ENCODE assay signal across 16 cellular contexts in the genomic region with DNA sequence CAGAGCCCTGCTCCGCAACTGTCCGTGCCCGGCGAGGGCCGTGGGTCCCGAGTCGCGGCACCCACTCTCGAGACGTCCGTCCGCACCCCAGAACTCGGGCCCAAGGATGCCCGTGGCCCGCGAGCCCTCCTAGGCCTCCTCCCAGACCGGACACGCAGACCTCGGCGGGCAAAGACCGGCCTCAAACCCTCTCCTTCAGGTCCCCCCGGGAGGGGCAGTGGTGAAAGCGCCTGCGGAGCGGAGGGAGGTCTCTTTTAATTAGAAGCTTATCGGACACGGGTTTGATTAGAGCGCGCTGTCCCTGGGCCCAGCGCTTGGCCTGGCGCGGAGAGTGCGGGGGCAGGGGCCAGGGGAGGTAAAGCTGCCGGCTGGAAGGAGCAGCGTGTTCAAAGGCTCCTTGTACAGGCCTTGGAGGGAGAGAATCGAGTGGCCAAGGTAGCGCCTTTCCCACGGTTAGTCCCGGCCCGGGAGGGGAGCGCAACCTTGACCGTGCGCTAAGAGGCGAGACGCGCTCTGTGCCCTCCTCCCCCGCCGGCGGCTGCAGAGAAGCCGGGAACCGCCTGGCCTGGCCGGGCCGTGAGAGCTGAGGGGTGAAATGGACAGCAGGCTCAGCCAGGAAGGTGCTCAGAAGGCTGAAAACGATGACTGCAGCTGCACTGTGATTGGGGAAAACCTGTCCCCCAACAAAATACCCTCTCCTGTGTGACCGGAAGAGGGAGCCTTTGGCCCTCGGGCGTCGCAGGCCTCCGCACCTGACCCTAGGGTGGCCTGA. TPM values are rescaled to one million over a fixed set of nuclear protein-coding genes. Genes with fewer than 3 reads are reported as not detected.
DNase-seq lines count a peak whose midpoint lies in the region; ATAC-seq and TF ChIP-seq lines count a peak whose summit lies in the region.
"Had no signal": no experiment of that assay in that cellular context is flagged by ENCODE, and none has a peak within 500 bp of the region (broad histone marks: within the 10 kb centered on the region; RNA-seq: fewer than 3 reads in every experiment).

No MANE protein-coding gene starts in this region.

- peak; percentile 13 for DNase-seq in activated CD4-positive, alpha-beta T cell treated with anti-CD3 and anti-CD28 coated beads for 36 hours
- no peak for DNase-seq in activated CD4-positive, alpha-beta T cell treated with anti-CD3 and anti-CD28 coated beads, Interleukin-2, amount 50 U/mL, for 1 hour
- DNase-seq in islet precursor cell = peak; percentile 67
- DNase-seq in testis = peak; percentile 92
- no peak for DNase-seq in DMS79 treated with DMSO at 0.1 percent for 48 hours (lab: John Stamatoyannopoulos, UW)
- no peak for DNase-seq in prostate gland (ENCODE audit: low spot score)
- no peak for DNase-seq in lower leg skin (ENCODE audit: low spot score in 2 of 2)
- DNase-seq: activated CD8-positive, alpha-beta memory T cell treated with anti-CD3 and anti-CD28 coated beads for 24 hours; DMS79; immature natural killer cell; NCI-H1436 treated with DMSO at 0.1 percent for 48 hours; stimulated activated CD4-positive, alpha-beta T cell treated with anti-CD3 and anti-CD28 coated beads, Interleukin-2, amount 100 ng/mL, for 24 hours; stimulated activated naive CD4-positive, alpha-beta T cell treated with Interleukin-2 at 50 U/mL for 16 hours had no signal

- H3K9me3 ChIP-seq in testis (no peaks in the 10 kb centered on the region), prostate gland (no peaks in the 10 kb centered on the region)
- H3K9me3 ChIP-seq: A549 had no signal

- no peaks in the 10 kb centered on the region for H3K36me3 Mint-ChIP-seq in activated CD4-positive, alpha-beta T cell treated with anti-CD3 and anti-CD28 coated beads for 36 hours (ENCODE audit: low read depth)
- no peaks in the 10 kb centered on the region for H3K36me3 Mint-ChIP-seq in brain
- H3K36me3 Mint-ChIP-seq: immature natural killer cell had no signal

- POLR2A ChIA-PET in activated CD4-positive, alpha-beta T cell treated with anti-CD3 and anti-CD28 coated beads for 36 hours (lab: Charles Lee) = no interaction called here

- no peak overlapping the region for H3K27ac Mint-ChIP-seq in activated CD4-positive, alpha-beta T cell treated with anti-CD3 and anti-CD28 coated beads for 36 hours
- H3K27ac Mint-ChIP-seq in brain = peak overlapping the region in 1 of 5 experiments; percentile 54
- H3K27ac Mint-ChIP-seq: immature natural killer cell had no signal

- no peaks in the 10 kb centered on the region for H3K9me3 Mint-ChIP-seq in activated CD4-positive, alpha-beta T cell treated with anti-CD3 and anti-CD28 coated beads for 36 hours (ENCODE audit: low read depth)
- H3K9me3 Mint-ChIP-seq in brain = peaks cover 5 to 33% (median 14%) of the 10 kb centered on the region in 5 experiments

- TF ChIP-seq CTCF in brain (conservative IDR thresholded peaks at IDR 0.05) (peak in 1 of 2 experiments; percentile 20), testis (IDR thresholded peaks at IDR 0.05) (peak in 1 of 3 experiments; percentile 1), prostate gland (IDR thresholded peaks at IDR 0.05) (no peak), lower leg skin (IDR thresholded peaks at IDR 0.05) (no peak)

- intact Hi-C loops in activated CD4-positive, alpha-beta T cell treated with anti-CD3 and anti-CD28 coated beads for 36 hours (cut with DNase I, micrococcal nuclease) = loop anchor here (10.0 kb wide), 1 partner anchor 364 kb away; a partner anchor contains a TSS
- intact Hi-C loops in testis (cut with DNase I; ENCODE audit: low total_unique reads) = no loop called here
- intact Hi-C loops in prostate gland (cut with DNase I) = no loop called here
- intact Hi-C loops in lower leg skin (cut with DNase I; ENCODE audit: low total_unique reads) = no loop called here

- peak overlapping the region; percentile 81 to 91 for H3K27ac ChIP-seq in testis
- H3K27ac ChIP-seq in prostate gland = no peak overlapping the region
- H3K27ac ChIP-seq: A549 had no signal

- TF ChIP-seq POLR2A in testis (IDR thresholded peaks at IDR 0.05) (no peak), prostate gland (IDR thresholded peaks at IDR 0.05) (no peak), lower leg skin (IDR thresholded peaks at IDR 0.05) (no peak)

- peaks cover 7% of the 10 kb centered on the region for H3K4me1 ChIP-seq in testis
- H3K4me1 ChIP-seq in prostate gland (replicated peaks) = no peaks in the 10 kb centered on the region

- no peak for ATAC-seq in activated CD4-positive, alpha-beta T cell treated with anti-CD3 and anti-CD28 coated beads for 36 hours
- ATAC-seq: A549 had no signal

- H3K27me3 ChIP-seq in testis (no peaks in the 10 kb centered on the region), prostate gland (replicated peaks; ENCODE audit: insufficient read depth) (peaks cover 54% of the 10 kb centered on the region)

- no peaks in the 10 kb centered on the region for H3K36me3 ChIP-seq in testis (ENCODE audit: low read depth, missing control alignments)
- H3K36me3 ChIP-seq in prostate gland = no peaks in the 10 kb centered on the region

- H3K4me3 Mint-ChIP-seq in activated CD4-positive, alpha-beta T cell treated with anti-CD3 and anti-CD28 coated beads for 36 hours = no peak overlapping the region
- peak overlapping the region in 3 of 5 experiments; percentile 56 to 66 (median 65) for H3K4me3 Mint-ChIP-seq in brain
- H3K4me3 Mint-ChIP-seq: immature natural killer cell had no signal

- peaks cover 20% of the 10 kb centered on the region for H3K4me1 Mint-ChIP-seq in activated CD4-positive, alpha-beta T cell treated with anti-CD3 and anti-CD28 coated beads for 36 hours
- H3K4me1 Mint-ChIP-seq in brain = peaks cover 45% of the 10 kb centered on the region

- WGBS in testis, 2 donors = 8 to 22% methylated on average over 16 to 59 of the region's 59 CpGs
- WGBS in prostate gland = 33% methylated on average over 59 of the region's 59 CpGs
- WGBS in lower leg skin, 2 donors = 20 to 31% methylated on average over 38 to 56 of the region's 59 CpGs

- peaks cover 82% of the 10 kb centered on the region for H3K27me3 Mint-ChIP-seq in activated CD4-positive, alpha-beta T cell treated with anti-CD3 and anti-CD28 coated beads for 36 hours
- peaks cover 99% of the 10 kb centered on the region for H3K27me3 Mint-ChIP-seq in brain

- CTCF ChIA-PET in activated CD4-positive, alpha-beta T cell treated with anti-CD3 and anti-CD28 coated beads for 36 hours (lab: Charles Lee) = interaction anchor here (1.5 kb wide), 1 partner anchor 8 kb away, joined by 4 read pairs; no protein-coding TSS in a partner anchor

- H3K4me3 ChIP-seq in testis (peak overlapping the region; percentile 41 to 75), prostate gland (no peak overlapping the region), lower leg skin (ENCODE audit: low read depth, poor library complexity, severe bottlenecking) (no peak overlapping the region)
- H3K4me3 ChIP-seq: A549 had no signal

RNA-seq across cellular contexts. Expression of a gene that starts 4.6 kb away (rescaled TPM):
- not detected for total RNA-seq in activated CD4-positive, alpha-beta T cell treated with anti-CD3 and anti-CD28 coated beads for 36 hours
- polyA plus RNA-seq in brain (ENCODE audit: insufficient read depth, low read depth, low replicate concordance) (not detected), testis (ENCODE audit: insufficient read depth, low read depth, low replicate concordance) (62.2 TPM)
- total RNA-seq in testis (100 to 1,000 TPM; 189 to 278 TPM), prostate gland (100 to 1,000 TPM in 1 of 2 donors, under 1 TPM in 1; 0.14 to 170 TPM), lower leg skin (not detected)
- total RNA-seq: T-helper 1 cell treated with Interleukin-12 subunit alpha and Interleukin-12 subunit beta and Interleukin-4 antibody, amounts not matched to agents 30 ng/mL and 1 ng/mL, for 36 hours had no signal
- polyA plus RNA-seq: immature natural killer cell had no signal

Comparison
In these comparisons a context has a peak if more than half of its experiments do, and no peak if none do; other contexts are left out.
1. DNase-seq: peak in activated CD4-positive, alpha-beta T cell treated with anti-CD3 and anti-CD28 coated beads for 36 hours (single experiment), islet precursor cell (single experiment) and testis (single experiment); none in activated CD4-positive, alpha-beta T cell treated with anti-CD3 and anti-CD28 coated beads, Interleukin-2, amount 50 U/mL, for 1 hour (single experiment), DMS79 treated with DMSO at 0.1 percent for 48 hours (single experiment), prostate gland (single experiment) and lower leg skin (0 of 2).
2. H3K27ac ChIP-seq: peak in testis (2 of 2); none in prostate gland (0 of 2).
3. H3K4me3 ChIP-seq: peak in testis (2 of 2); none in prostate gland (0 of 2) and lower leg skin (single experiment).
4. intact Hi-C loops: an anchor here in activated CD4-positive, alpha-beta T cell treated with anti-CD3 and anti-CD28 coated beads for 36 hours (10.0 kb wide); none called in testis, prostate gland and lower leg skin.